Comparison of ENCODE assay signal across 8 cellular contexts in genomic region chr15:90231028-90232017, GRCh38. TPM values are rescaled to one million over a fixed set of nuclear protein-coding genes. Genes with fewer than 3 reads are reported as not detected.
DNase-seq lines count a peak whose midpoint lies in the region; ATAC-seq and FAIRE-seq lines count a peak whose summit lies in the region.

No MANE protein-coding gene starts in this region.

- FAIRE-seq in GM19239 (lab: Jason Lieb, UNC) = peak; percentile 81

- in situ Hi-C loops in KBM-7 (cut with MboI; ENCODE audit: low pct_unique_long_range_greater_than_20kb, low sequenced_read_pairs) = no loop called here

- ATAC-seq in GM19452 (IDR thresholded peaks at IDR 0.05; ENCODE audit: unreplicated experiment) = no peak

- peak; percentile 67 for DNase-seq in GM19239 (ENCODE audit: insufficient read length, low spot score)
- DNase-seq in activated CD4-positive, alpha-beta T cell treated with anti-CD3 and anti-CD28 coated beads for 48 hours = peak; percentile 75
- peak; percentile 78 for DNase-seq in effector CD4-positive, alpha-beta T cell
- peak in 3 of 4 experiments; percentile 31 to 45 (median 39) for DNase-seq in stimulated activated CD4-positive, alpha-beta T cell treated with anti-CD3 and anti-CD28 coated beads, Interleukin-1b, Interleukin-23, amount 100 ng/mL, for 24 hours (ENCODE audit: low read depth in 4 of 4, low spot score in 1 of 4)
- no peak for DNase-seq in NCI-H146 (lab: John Stamatoyannopoulos, UW)
- DNase-seq in occipital lobe (lab: John Stamatoyannopoulos, UW) = no peak
- no peak for DNase-seq in KBM-7

RNA-seq across cellular contexts. Expression of gene CIB1, which starts 2.4 kb away (rescaled TPM):
- 2.7 TPM for total RNA-seq in occipital lobe

RNA-seq across cellular contexts. Expression of gene GDPGP1, which starts 2.7 kb away (rescaled TPM):
- 9.7 TPM for total RNA-seq in occipital lobe

RNA-seq across cellular contexts. Expression of gene TTLL13, which starts 18.0 kb away (rescaled TPM):
- 0.31 TPM for total RNA-seq in occipital lobe

RNA-seq across cellular contexts. Expression of gene SEMA4B, which starts 30.2 kb away (rescaled TPM):
- 36.3 TPM for total RNA-seq in occipital lobe

RNA-seq across cellular contexts. Expression of gene NGRN, which starts 34.1 kb away (rescaled TPM):
- total RNA-seq in occipital lobe = 241 TPM

Comparison
In these comparisons a context has a peak if more than half of its experiments do, and no peak if none do; other contexts are left out.
1. DNase-seq: peak in GM19239 (single experiment), activated CD4-positive, alpha-beta T cell treated with anti-CD3 and anti-CD28 coated beads for 48 hours (single experiment), effector CD4-positive, alpha-beta T cell (single experiment) and stimulated activated CD4-positive, alpha-beta T cell treated with anti-CD3 and anti-CD28 coated beads, Interleukin-1b, Interleukin-23, amount 100 ng/mL, for 24 hours (3 of 4); none in NCI-H146 (single experiment), occipital lobe (single experiment) and KBM-7 (single experiment).